ENCODE assay signal across 8 cellular contexts in the genomic region with DNA sequence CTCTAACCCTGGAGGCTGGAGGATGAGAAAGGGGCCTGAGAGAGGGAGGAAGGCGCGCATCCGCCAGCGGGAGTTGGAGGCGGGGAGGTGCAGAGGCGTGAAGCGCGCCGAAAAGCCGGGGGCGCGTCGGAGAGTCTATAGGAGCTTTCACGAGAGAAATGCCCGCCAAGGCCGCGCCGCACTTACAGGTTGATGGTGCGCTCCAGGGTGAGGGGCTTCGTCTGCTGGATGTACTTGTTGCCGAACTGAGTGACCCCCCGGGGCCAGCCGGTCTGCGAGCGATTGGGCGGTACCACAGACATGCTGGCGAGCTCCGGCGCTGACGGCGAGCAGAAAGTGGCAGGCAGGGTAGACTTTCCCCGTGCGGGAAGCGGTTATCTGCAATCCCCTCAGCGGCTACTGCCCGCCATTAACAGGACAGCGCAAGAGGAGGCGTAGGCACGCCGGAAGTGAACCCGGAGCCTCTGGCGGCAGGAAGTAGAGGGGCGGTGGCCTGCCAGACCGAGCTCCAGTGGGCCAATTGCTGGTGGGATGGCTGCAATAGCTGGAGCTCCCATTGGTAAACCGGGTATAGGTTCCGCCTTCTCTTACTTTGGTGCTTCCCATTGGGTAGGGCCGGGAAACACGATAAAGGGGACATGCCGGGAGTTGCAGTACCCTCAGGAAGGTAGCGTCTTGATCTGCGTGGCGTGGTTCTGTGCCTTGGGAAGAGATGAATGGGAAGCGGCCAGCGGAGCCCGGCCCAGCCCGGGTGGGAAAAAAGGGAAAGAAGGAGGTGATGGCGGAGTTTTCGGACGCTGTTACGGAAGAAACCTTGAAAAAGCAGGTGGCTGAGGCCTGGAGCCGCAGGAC. TPM values are rescaled to one million over a fixed set of nuclear protein-coding genes. Genes with fewer than 3 reads are reported as not detected.
A peak's percentile ranks its signal among the peaks of the same experiment; 100 is the strongest.
DNase-seq lines count a peak whose midpoint lies in the region; ATAC-seq and TF ChIP-seq lines count a peak whose summit lies in the region.

A gene (minus strand): TSS at position 432 of the 852 bp plus-strand sequence. CDS start 130 bp downstream, at position 302.
A gene (plus strand): TSS at position 654 of the 852 bp plus-strand sequence. CDS start 59 bp downstream, at position 713.

- intact Hi-C loops in breast epithelium (cut with DNase I; ENCODE audit: low total_unique reads) = no loop called here

- peak within 1 kb of the TSS; percentile 97 for H3K4me3 ChIP-seq in ACC112 (ENCODE audit: low read depth, low read length)
- H3K4me3 ChIP-seq in breast epithelium = peak within 1 kb of the TSS; percentile 69 to 98 (median 97)
- peak within 1 kb of the TSS; percentile 97 for H3K4me3 ChIP-seq in iPS-18a (ENCODE audit: low read length)
- H3K4me3 ChIP-seq in skeletal muscle satellite cell (ENCODE audit: low read length) = peak within 1 kb of the TSS; percentile 96

- peak; percentile 16 for TF ChIP-seq POLR2A in breast epithelium (IDR thresholded peaks at IDR 0.05)

- H3K79me2 ChIP-seq in ACC112 (ENCODE audit: control insufficient read depth, insufficient read depth, low read length, unreplicated experiment) = peaks cover 79% of the 10 kb centered on the region

- DNase-seq in NCI-H2196 treated with DMSO at 0.1 percent for 48 hours (lab: John Stamatoyannopoulos, UW; ENCODE audit: unreplicated experiment) (peak; percentile 86), breast epithelium (ENCODE audit: low spot score in 2 of 2) (peak; percentile 92 to 96)

- peaks cover 46% of the 10 kb centered on the region for H3K4me1 ChIP-seq in ACC112 (ENCODE audit: control insufficient read depth, insufficient read depth, low read length, unreplicated experiment)
- H3K4me1 ChIP-seq in breast epithelium = peaks cover 6 to 19% of the 10 kb centered on the region in 2 donors
- peaks cover 4% of the 10 kb centered on the region for H3K4me1 ChIP-seq in iPS-18a (ENCODE audit: control insufficient read depth, low read depth, low read length)
- peaks cover 31% of the 10 kb centered on the region for H3K4me1 ChIP-seq in skeletal muscle satellite cell (ENCODE audit: control insufficient read depth, insufficient read depth, low read length)

- peak; percentile 96 for ATAC-seq in GM18870 (IDR thresholded peaks at IDR 0.05; ENCODE audit: unreplicated experiment)
- peak; percentile 96 for ATAC-seq in HG03135 (IDR thresholded peaks at IDR 0.05; ENCODE audit: unreplicated experiment)

- H3K4me2 ChIP-seq in skeletal muscle satellite cell (ENCODE audit: low read length) = peak within 1 kb of the TSS; percentile 85

- peak within 1 kb of the TSS; percentile 87 for H3K9ac ChIP-seq in iPS-18a (ENCODE audit: low read length)
- H3K9ac ChIP-seq in skeletal muscle satellite cell (ENCODE audit: low read depth, low read length) = peak within 1 kb of the TSS; percentile 93

- H3K36me3 ChIP-seq in ACC112 (ENCODE audit: insufficient read depth, low read length) = peaks cover 34% of the 10 kb centered on the region
- H3K36me3 ChIP-seq in breast epithelium = no peaks in the 10 kb centered on the region
- H3K36me3 ChIP-seq in iPS-18a (ENCODE audit: control insufficient read depth, low read depth, low read length) = peaks cover 41% of the 10 kb centered on the region
- H3K36me3 ChIP-seq in skeletal muscle satellite cell (ENCODE audit: insufficient read depth, low read length) = peaks cover 27% of the 10 kb centered on the region

- peak within 1 kb of the TSS; percentile 99 for H2AFZ ChIP-seq in ACC112 (ENCODE audit: low read length, unreplicated experiment)

- TF ChIP-seq CTCF in VCaP (conservative IDR thresholded peaks at IDR 0.05) (no peak), breast epithelium (IDR thresholded peaks at IDR 0.05) (peak in 1 of 3 donors; percentile 10)

- peak within 1 kb of the TSS; percentile 58 for H3K27ac ChIP-seq in ACC112 (ENCODE audit: low read depth, low read length)
- peak within 1 kb of the TSS; percentile 77 for H3K27ac ChIP-seq in VCaP
- peak within 1 kb of the TSS; percentile 76 to 90 for H3K27ac ChIP-seq in breast epithelium
- H3K27ac ChIP-seq in iPS-18a (ENCODE audit: low read length) = peak within 1 kb of the TSS; percentile 69

- H3K9me3 ChIP-seq in breast epithelium (no peaks in the 10 kb centered on the region), iPS-18a (ENCODE audit: control insufficient read depth, low read depth, low read length) (no peaks in the 10 kb centered on the region), skeletal muscle satellite cell (replicated peaks; ENCODE audit: low read length) (no peaks in the 10 kb centered on the region)

- H3K27me3 ChIP-seq in ACC112 (ENCODE audit: insufficient read depth, low read length) = no peaks in the 10 kb centered on the region
- H3K27me3 ChIP-seq in breast epithelium = no peaks in the 10 kb centered on the region
- H3K27me3 ChIP-seq in iPS-18a (ENCODE audit: control insufficient read depth, insufficient read depth, low read length) = no peaks in the 10 kb centered on the region
- no peaks in the 10 kb centered on the region for H3K27me3 ChIP-seq in skeletal muscle satellite cell (ENCODE audit: control insufficient read depth, insufficient read depth, low read length)

RNA-seq across cellular contexts. Expression of the first gene that starts in this region (rescaled TPM):
- total RNA-seq in breast epithelium = 10 to 100 TPM; 53.9 to 65.3 (median 54.1) TPM
- 60.7 and 79.1 TPM in 2 replicates for total RNA-seq in skeletal muscle satellite cell (2012; rRNA removed)

RNA-seq across cellular contexts. Expression of the second gene that starts in this region (rescaled TPM):
- total RNA-seq in breast epithelium = 10 to 100 TPM; 21.4 to 36.3 (median 25.2) TPM
- 76.6 and 77.8 TPM in 2 replicates for total RNA-seq in skeletal muscle satellite cell (2012; rRNA removed)

Comparison
In these comparisons a context has a peak if more than half of its experiments do, and no peak if none do; other contexts are left out.
1. Peak in every context shown above with its lines: DNase-seq, ATAC-seq, H3K4me3 ChIP-seq and H3K27ac ChIP-seq.